8 cellular contexts compared by ENCODE assay signal in genomic region chr10:80468002-80468401, GRCh38. TPM values are rescaled to one million over a fixed set of nuclear protein-coding genes. Genes with fewer than 3 reads are reported as not detected.
DNase-seq lines count a peak whose midpoint lies in the region; ATAC-seq, FAIRE-seq and TF ChIP-seq lines count a peak whose summit lies in the region.

No MANE protein-coding gene starts in this region.

- peaks cover 39% of the 10 kb centered on the region for H3K79me2 ChIP-seq in trophoblast cell (ENCODE audit: control insufficient read depth, insufficient read depth, low read length, poor library complexity)

- no peak overlapping the region for H2BK5ac ChIP-seq in trophoblast cell (ENCODE audit: low read depth, low read length, poor library complexity)

- no peaks in the 10 kb centered on the region for H3K9me3 ChIP-seq in trophoblast cell (ENCODE audit: insufficient read depth, low read depth, low read length)

- H3K23ac ChIP-seq in trophoblast cell (ENCODE audit: low read length), result no peak overlapping the region

- H4K12ac ChIP-seq in trophoblast cell (ENCODE audit: low read depth, low read length), result no peak overlapping the region

- no peak overlapping the region for H3K18ac ChIP-seq in trophoblast cell (ENCODE audit: low read length)

- peak overlapping the region; percentile 51 for H3K27ac ChIP-seq in trophoblast cell (ENCODE audit: low read depth, low read length)

- no CpG with 5 or more reads among the region's 6 CpGs for WGBS in trophoblast cell (ENCODE audit: extremely low coverage, insufficient coverage, insufficient read length)

- H2BK120ac ChIP-seq in trophoblast cell (ENCODE audit: insufficient read depth, low read length, poor library complexity), result no peak overlapping the region

- H4K91ac ChIP-seq in trophoblast cell (ENCODE audit: low read depth, low read length), result no peak overlapping the region

- no peak for FAIRE-seq in GM12891 (lab: Jason Lieb, UNC)

- no peak overlapping the region for H2AK5ac ChIP-seq in trophoblast cell (ENCODE audit: low read length)

- no peaks in the 10 kb centered on the region for H3K27me3 ChIP-seq in trophoblast cell (ENCODE audit: insufficient read depth, low read length)

- no peak overlapping the region for H4K8ac ChIP-seq in trophoblast cell (ENCODE audit: low read depth, low read length)

- H2BK12ac ChIP-seq in trophoblast cell (ENCODE audit: low read length), result no peak overlapping the region

- H3K9ac ChIP-seq in trophoblast cell (ENCODE audit: low read length), result no peak overlapping the region

- no peak overlapping the region for H2AFZ ChIP-seq in trophoblast cell (ENCODE audit: insufficient read depth, low read length, poor library complexity)

- intact Hi-C loops in Right ventricle myocardium inferior (cut with DNase I), result no loop called here

- TF ChIP-seq POLR2A in GM12891 (IDR thresholded peaks at IDR 0.05; ENCODE audit: low read depth, low read length) (no peak), GM18505 (IDR thresholded peaks at IDR 0.05; ENCODE audit: borderline replicate concordance, extremely low read depth, insufficient read depth, insufficient read length) (no peak)

- no peak overlapping the region for H3K14ac ChIP-seq in trophoblast cell (ENCODE audit: low read length)

- H3K4me2 ChIP-seq in trophoblast cell (ENCODE audit: low read length), result peak overlapping the region; percentile 35

- H3K4me3 ChIP-seq in trophoblast cell (ENCODE audit: low read depth, low read length), result no peak overlapping the region

- peaks cover 20 to 21% of the 10 kb centered on the region in 2 experiments for H3K36me3 ChIP-seq in trophoblast cell (ENCODE audit: control insufficient read depth in 1 of 2, insufficient read depth in 2 of 2, low read length in 2 of 2)

- H3K79me1 ChIP-seq in trophoblast cell (ENCODE audit: low read length), result peaks cover 29% of the 10 kb centered on the region

- no peak overlapping the region for H3K4ac ChIP-seq in trophoblast cell (ENCODE audit: low read depth, low read length)

- peaks cover 35 to 58% of the 10 kb centered on the region in 2 experiments for H3K4me1 ChIP-seq in trophoblast cell (ENCODE audit: control insufficient read depth in 1 of 2, insufficient read depth in 2 of 2, low read length in 2 of 2)

- peak; percentile 67 for ATAC-seq in Right ventricle myocardium inferior
- no peak for ATAC-seq in GM18505 (IDR thresholded peaks at IDR 0.05; ENCODE audit: unreplicated experiment)
- no peak for ATAC-seq in GM21528 (IDR thresholded peaks at IDR 0.05; ENCODE audit: low FRiP score, unreplicated experiment)

- DNase-seq in GM12891 (ENCODE audit: insufficient read length, low spot score) (no peak), activated T-cell treated with anti-CD3 and anti-CD28 coated beads for 24 hours (ENCODE audit: low read depth) (peak; percentile 53), Right ventricle myocardium inferior (ENCODE audit: missing footprints) (peak; percentile 84), trophoblast cell (no peak), middle frontal gyrus (ENCODE audit: extremely low spot score, low spot score) (no peak), HuH-7 (ENCODE audit: low spot score) (no peak)

TF ChIP-seq in GM12891, 5 proteins besides CTCF, POLR2A, EP300 and RAD21:
- TF ChIP-seq TAF1 (IDR thresholded peaks at IDR 0.05; ENCODE audit: low read depth, low read length) (no peak), POLR2AphosphoS5 (IDR thresholded peaks at IDR 0.05; ENCODE audit: low read depth, low read length) (no peak), SPI1 (IDR thresholded peaks at IDR 0.05; ENCODE audit: low read depth, low read length) (0 out of 2 replicates have a peak, but pooled peaks have one; percentile 2), PAX5 (IDR thresholded peaks at IDR 0.05; ENCODE audit: insufficient read depth, low read length, severe bottlenecking) (no peak), POU2F2 (IDR thresholded peaks at IDR 0.05; ENCODE audit: low read depth, low read length) (no peak)

RNA-seq across cellular contexts. Expression of gene TSPAN14, which starts 13.9 kb away (rescaled TPM):
- polyA plus RNA-seq in GM12891 (2012; ENCODE audit: low read depth, missing spikeins), result 5.2 TPM
- total RNA-seq in Right ventricle myocardium inferior, result 38.7 TPM
- polyA plus RNA-seq in trophoblast cell (2013), result 77.2 and 78.0 TPM in 2 replicates

RNA-seq across cellular contexts. Expression of gene PRXL2A, which starts 59.7 kb away (rescaled TPM):
- polyA plus RNA-seq in GM12891 (2012; ENCODE audit: low read depth, missing spikeins), result 10.2 TPM
- total RNA-seq in Right ventricle myocardium inferior, result 102 TPM
- polyA plus RNA-seq in trophoblast cell (2013), result 41.6 and 43.8 TPM in 2 replicates

Comparison
In these comparisons a context has a peak if more than half of its experiments do, and no peak if none do; other contexts are left out.
1. DNase-seq: peak in activated T-cell treated with anti-CD3 and anti-CD28 coated beads for 24 hours (single experiment) and Right ventricle myocardium inferior (single experiment); none in GM12891 (single experiment), trophoblast cell (0 of 2), middle frontal gyrus (single experiment) and HuH-7 (single experiment).